Comparison of ENCODE assay signal across 26 cellular contexts in genomic region chr6:116433313-116433712, GRCh38.
"Had no signal": no experiment of that assay in that cellular context is flagged by ENCODE, and none has a peak within 500 bp of the region (broad histone marks: within the 10 kb centered on the region; RNA-seq: fewer than 3 reads in every experiment).

No MANE protein-coding gene starts in this region.

- H2AFZ ChIP-seq: hepatocyte had no signal

- H3K9me3 ChIP-seq: heart right ventricle, left lung, lower lobe of right lung, ovary, right atrium auricular region, stomach, testis, thyroid gland, upper lobe of right lung had no signal

- H3K4me1 ChIP-seq: left lung, lower lobe of right lung, right atrium auricular region, stomach, testis, thyroid gland, upper lobe of right lung had no signal

- H3K4me2 ChIP-seq: hepatocyte had no signal

- H3K36me3 Mint-ChIP-seq: natural killer cell had no signal

- H3K27ac Mint-ChIP-seq: naive B cell; natural killer cell; progenitor cell of endocrine pancreas; stimulated activated naive B cell treated with anti-CD40 and anti-IgM and Interleukin-4, amounts not matched to agents 10 μg/mL and 1 μg/mL and 100 μg/mL, for 72 hours had no signal

- DNase-seq: heart right ventricle; islet precursor cell; left lung; lower lobe of right lung; mammary epithelial cell; mesendoderm; naive B cell; natural killer cell; ovary; stimulated activated CD4-positive, alpha-beta T cell treated with anti-CD3 and anti-CD28 coated beads, Interleukin-12 subunit alpha, Interleukin-12 subunit beta, amount 100 ng/mL, for 4 hours; stimulated activated CD4-positive, alpha-beta T cell treated with anti-CD3 and anti-CD28 coated beads, Interleukin-15, amount 100 ng/mL, for 24 hours; stimulated activated CD4-positive, alpha-beta T cell treated with anti-CD3 and anti-CD28 coated beads, Interleukin-2, amount 100 ng/mL, for 24 hours; stimulated activated CD4-positive, alpha-beta T cell treated with anti-CD3 and anti-CD28 coated beads, Interleukin-4, amount 100 ng/mL, for 1 hour; stimulated activated naive B cell treated with anti-CD40 and anti-IgM and Interleukin-4, amounts not matched to agents 10 μg/mL and 1 μg/mL and 100 μg/mL, for 72 hours; stimulated activated naive CD8-positive, alpha-beta T cell treated with anti-CD3 and anti-CD28 coated beads, Interleukin-15, Interleukin-2, amounts not matched to agents 100 U/mL and 50 U/mL, for 24 hours; stomach; testis; thyroid gland; trophoblast cell; upper lobe of right lung had no signal

- H3K79me2 ChIP-seq: hepatocyte had no signal

- H3K4me3 Mint-ChIP-seq: mesothelial cell of epicardium; naive B cell; natural killer cell; stimulated activated naive B cell treated with anti-CD40 and anti-IgM and Interleukin-4, amounts not matched to agents 10 μg/mL and 1 μg/mL and 100 μg/mL, for 72 hours had no signal

- H3K4me1 Mint-ChIP-seq: natural killer cell had no signal

- H3K27me3 ChIP-seq: heart right ventricle, hepatocyte, left lung, ovary, right atrium auricular region, stomach, testis, thyroid gland, upper lobe of right lung had no signal

- H3K27ac ChIP-seq: heart right ventricle, hepatocyte, left lung, lower lobe of right lung, ovary, right atrium auricular region, skin epidermis, stomach, testis, thyroid gland, upper lobe of right lung had no signal

- ATAC-seq: heart right ventricle; left lung; lower lobe of right lung; natural killer cell; sciatic nerve; stimulated activated naive B cell treated with anti-CD40 and anti-IgM and Interleukin-4, amounts not matched to agents 10 μg/mL and 1 μg/mL and 100 μg/mL, for 72 hours; stimulated activated naive CD8-positive, alpha-beta T cell treated with anti-CD3 and anti-CD28 coated beads, Interleukin-15, Interleukin-2, amounts not matched to agents 100 U/mL and 50 U/mL, for 24 hours; upper lobe of right lung had no signal

- H3K4me3 ChIP-seq: heart right ventricle, hepatocyte, left lung, lower lobe of right lung, ovary, right atrium auricular region, skin epidermis, stomach, testis, thyroid gland, upper lobe of right lung had no signal

- H3K9me3 Mint-ChIP-seq: mesothelial cell of epicardium; naive B cell; natural killer cell; stimulated activated naive B cell treated with anti-CD40 and anti-IgM and Interleukin-4, amounts not matched to agents 10 μg/mL and 1 μg/mL and 100 μg/mL, for 72 hours had no signal

- H3K27me3 Mint-ChIP-seq: naive B cell; progenitor cell of endocrine pancreas; stimulated activated naive B cell treated with anti-CD40 and anti-IgM and Interleukin-4, amounts not matched to agents 10 μg/mL and 1 μg/mL and 100 μg/mL, for 72 hours had no signal

- H3K36me3 ChIP-seq: thyroid gland had no signal
